Comparison of ENCODE assay signal across 23 cellular contexts in genomic region chr9:132828201-132828770, GRCh38. TPM values are rescaled to one million over a fixed set of nuclear protein-coding genes. Genes with fewer than 3 reads are reported as not detected.
"Had no signal": no experiment of that assay in that cellular context is flagged by ENCODE, and none has a peak within 500 bp of the region (broad histone marks: within the 10 kb centered on the region; RNA-seq: fewer than 3 reads in every experiment).

No MANE protein-coding gene starts in this region.

- FAIRE-seq: RCC 7860 had no signal

- H3K4me1 Mint-ChIP-seq: activated naive CD4-positive, alpha-beta T cell treated with anti-CD3 and anti-CD28 coated beads, Interleukin-2, amount 10 ng/mL, durations not matched to agents 7 days and 5 days; activated naive CD8-positive, alpha-beta T cell treated with anti-CD3 and anti-CD28 coated beads for 36 hours had no signal

- H3K27ac Mint-ChIP-seq: activated CD8-positive, alpha-beta T cell treated with anti-CD3 and anti-CD28 coated beads for 36 hours; activated naive CD4-positive, alpha-beta T cell treated with anti-CD3 and anti-CD28 coated beads, Interleukin-2, amount 10 ng/mL, durations not matched to agents 7 days and 5 days; activated naive CD8-positive, alpha-beta T cell treated with anti-CD3 and anti-CD28 coated beads for 36 hours; activated T-cell treated with anti-CD3 and anti-CD28 coated beads, Interleukin-2, amount 50 U/mL, for 72 hours; activated T-helper 2 cell treated with anti-CD3 and anti-CD28 coated beads, Interferon-gamma antibody, Interleukin-2, Interleukin-4, amounts not matched to agents 10 μg/mL and 5 μg/mL and 100 μg/mL, durations not matched to agents 14 hours and 24 hours and 36 hours; T-helper 1 cell treated with Interleukin-12 subunit alpha and Interleukin-12 subunit beta and Interleukin-4 antibody, amounts not matched to agents 30 μg/mL and 1 μg/mL, for 36 hours had no signal

- ATAC-seq: activated CD4-positive, CD25-positive, alpha-beta regulatory T cell treated with anti-CD3 and anti-CD28 coated beads, Interleukin-2, amount 50 U/mL, for 24 hours; activated CD8-positive, alpha-beta T cell treated with anti-CD3 and anti-CD28 coated beads for 36 hours; activated T-cell treated with anti-CD3 and anti-CD28 coated beads, Interleukin-2, amount 50 U/mL, for 72 hours; PC-3 had no signal

- H3K36me3 Mint-ChIP-seq: activated naive CD4-positive, alpha-beta T cell treated with anti-CD3 and anti-CD28 coated beads, Interleukin-2, amount 10 ng/mL, durations not matched to agents 7 days and 5 days; activated naive CD8-positive, alpha-beta T cell treated with anti-CD3 and anti-CD28 coated beads for 36 hours had no signal

- H3K9me3 Mint-ChIP-seq: activated CD8-positive, alpha-beta T cell treated with anti-CD3 and anti-CD28 coated beads for 36 hours; activated naive CD4-positive, alpha-beta T cell treated with anti-CD3 and anti-CD28 coated beads, Interleukin-2, amount 10 ng/mL, durations not matched to agents 7 days and 5 days; activated naive CD8-positive, alpha-beta T cell treated with anti-CD3 and anti-CD28 coated beads for 36 hours; activated T-cell treated with anti-CD3 and anti-CD28 coated beads, Interleukin-2, amount 50 U/mL, for 72 hours; activated T-helper 2 cell treated with anti-CD3 and anti-CD28 coated beads, Interferon-gamma antibody, Interleukin-2, Interleukin-4, amounts not matched to agents 10 μg/mL and 5 μg/mL and 100 μg/mL, durations not matched to agents 14 hours and 24 hours and 36 hours; T-helper 1 cell treated with Interleukin-12 subunit alpha and Interleukin-12 subunit beta and Interleukin-4 antibody, amounts not matched to agents 30 μg/mL and 1 μg/mL, for 36 hours had no signal

- H3K4me3 ChIP-seq: cardiac muscle cell had no signal

- H3K36me3 ChIP-seq: brain microvascular endothelial cell, cardiac muscle cell had no signal

- H3K4me3 Mint-ChIP-seq: activated CD8-positive, alpha-beta T cell treated with anti-CD3 and anti-CD28 coated beads for 36 hours; activated naive CD4-positive, alpha-beta T cell treated with anti-CD3 and anti-CD28 coated beads, Interleukin-2, amount 10 ng/mL, durations not matched to agents 7 days and 5 days; activated naive CD8-positive, alpha-beta T cell treated with anti-CD3 and anti-CD28 coated beads for 36 hours; activated T-cell treated with anti-CD3 and anti-CD28 coated beads, Interleukin-2, amount 50 U/mL, for 72 hours; T-helper 1 cell treated with Interleukin-12 subunit alpha and Interleukin-12 subunit beta and Interleukin-4 antibody, amounts not matched to agents 30 μg/mL and 1 μg/mL, for 36 hours had no signal

- DNase-seq: activated CD4-positive, alpha-beta T cell treated with anti-CD3 and anti-CD28 coated beads for 4 hours; activated CD8-positive, alpha-beta memory T cell treated with anti-CD3 and anti-CD28 coated beads, Interleukin-2, amount 50 U/mL, for 4 hours; activated CD8-positive, alpha-beta T cell treated with anti-CD3 and anti-CD28 coated beads for 36 hours; activated gamma-delta T cell treated with Interleukin-2 at 50 U/mL for 16 hours; activated naive CD4-positive, alpha-beta T cell treated with anti-CD3 and anti-CD28 coated beads, Interleukin-2, amount 10 ng/mL, durations not matched to agents 7 days and 5 days; activated naive CD8-positive, alpha-beta T cell treated with anti-CD3 and anti-CD28 coated beads for 36 hours; activated T-cell treated with anti-CD3 and anti-CD28 coated beads, Interleukin-2, amount 50 U/mL, for 72 hours; brain microvascular endothelial cell; MV-4-11; NCI-H1092 treated with DMSO at 0.1 percent for 48 hours; NCI-H1417 treated with DMSO at 0.1 percent for 48 hours; NCI-H1694 treated with DMSO at 0.1 percent for 48 hours; NCI-H2029 treated with DMSO at 0.1 percent for 48 hours; NCI-H510A treated with DMSO at 0.1 percent for 48 hours; NCI-H69; PC-3; SHP77 treated with DMSO at 0.1 percent for 48 hours had no signal

- H3K27ac ChIP-seq: brain microvascular endothelial cell, cardiac muscle cell had no signal

RNA-seq across cellular contexts. Expression of gene AK8, which starts 49.8 kb away (rescaled TPM):
- total RNA-seq: activated CD8-positive, alpha-beta T cell treated with anti-CD3 and anti-CD28 coated beads for 36 hours; activated T-helper 2 cell treated with anti-CD3 and anti-CD28 coated beads, Interferon-gamma antibody, Interleukin-2, Interleukin-4, amounts not matched to agents 10 μg/mL and 5 μg/mL and 100 μg/mL, durations not matched to agents 14 hours and 24 hours and 36 hours; LHCN-M2 had no signal
